1 cellular context compared by ENCODE assay signal in genomic region chr7:102272917-102273748, GRCh38.
TF ChIP-seq lines count a peak whose summit lies in the region.

No MANE protein-coding gene starts in this region.

TF ChIP-seq in IMR-90, 13 proteins besides CTCF, POLR2A, EP300 and RAD21:
- TF ChIP-seq FOS (IDR thresholded peaks at IDR 0.05; ENCODE audit: low read depth, low read length) (no peak), MAZ (IDR thresholded peaks at IDR 0.05; ENCODE audit: borderline replicate concordance, low read depth, low read length) (no peak), SMC3 (IDR thresholded peaks at IDR 0.05; ENCODE audit: low read depth, low read length) (no peak), NFE2L2 (IDR thresholded peaks at IDR 0.05; ENCODE audit: low read depth, low read length) (no peak), RCOR1 (IDR thresholded peaks at IDR 0.05; ENCODE audit: insufficient replicate concordance, low read length) (no peak), USF2 (IDR thresholded peaks at IDR 0.05; ENCODE audit: low read depth, low read length) (no peak), ELK1 (IDR thresholded peaks at IDR 0.05; ENCODE audit: borderline replicate concordance, low read depth, low read length) (no peak), CEBPB (IDR thresholded peaks at IDR 0.05; ENCODE audit: low read depth, low read length) (no peak), BHLHE40 (IDR thresholded peaks at IDR 0.05; ENCODE audit: low read depth, low read length) (no peak), MXI1 (IDR thresholded peaks at IDR 0.05; ENCODE audit: borderline replicate concordance, low read depth, low read length) (no peak), CHD1 (IDR thresholded peaks at IDR 0.05; ENCODE audit: low read depth, low read length) (no peak), RFX5 (IDR thresholded peaks at IDR 0.05; ENCODE audit: low read depth, low read length) (no peak), MAFK (IDR thresholded peaks at IDR 0.05; ENCODE audit: low read depth, low read length) (no peak)
